Comparison of ENCODE assay signal across 1 cellular context in the genomic region with DNA sequence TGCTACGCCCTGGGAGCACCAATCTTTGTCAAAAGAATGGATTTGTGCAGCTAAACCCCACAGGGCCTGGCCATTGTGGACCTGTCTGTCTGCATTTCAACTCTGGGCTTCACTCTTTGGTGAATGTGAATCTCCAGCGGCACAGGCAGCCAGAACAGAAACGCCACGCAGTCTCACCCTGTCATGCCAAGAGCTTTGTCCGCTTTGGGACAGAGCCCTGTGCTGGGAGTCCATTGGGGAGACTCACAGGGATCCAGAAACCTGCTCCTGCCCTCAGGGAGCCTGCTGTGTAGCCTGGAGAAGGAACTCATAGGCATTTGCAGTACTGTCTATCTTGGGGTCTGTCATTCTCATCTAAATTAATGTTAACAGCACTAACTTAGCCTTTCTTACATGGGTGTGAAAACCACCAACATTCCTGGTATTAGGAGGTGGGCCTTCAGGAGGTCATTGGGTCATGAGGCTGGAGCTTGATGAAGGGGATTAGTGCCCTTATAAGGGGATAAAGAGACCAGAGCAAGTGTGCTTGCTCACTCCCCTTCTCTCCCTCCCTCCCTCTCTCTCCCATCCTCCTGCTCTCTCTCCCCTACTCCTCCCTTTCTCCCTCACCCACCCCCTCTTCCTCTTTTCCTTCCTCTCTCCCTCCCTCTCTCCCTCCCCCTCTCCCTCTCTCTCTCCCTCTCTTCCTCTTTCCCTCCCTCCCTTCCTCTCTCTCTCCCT.
TF ChIP-seq lines count a peak whose summit lies in the region.

No MANE protein-coding gene starts in this region.

TF ChIP-seq in HepG2, 621 proteins besides CTCF, POLR2A, EP300 and RAD21:
- no peak for TF ChIP-seq NKX3-1 (CRISPR knock-in tag; IDR thresholded peaks at IDR 0.05)
- peak; percentile 63 for TF ChIP-seq PCBP2 (optimal IDR thresholded peaks at IDR 0.05; ENCODE audit: low read depth, low read length, poor library complexity, severe bottlenecking)
- peak; percentile 31 for TF ChIP-seq RBM22 (optimal IDR thresholded peaks at IDR 0.05; ENCODE audit: low read length)
- no peak for TF ChIP-seq SP140L (CRISPR knock-in tag; IDR thresholded peaks at IDR 0.05; ENCODE audit: borderline replicate concordance)
- TF ChIP-seq AGO2 (optimal IDR thresholded peaks at IDR 0.05; ENCODE audit: low read depth, low read length), result peak; percentile 31
TF ChIP-seq in HepG2: peak in this region for 3.
